Comparison of ENCODE assay signal across 8 cellular contexts in genomic region chr16:57735755-57736418, GRCh38. TPM values are rescaled to one million over a fixed set of nuclear protein-coding genes. Genes with fewer than 3 reads are reported as not detected.
A peak's percentile ranks its signal among the peaks of the same experiment; 100 is the strongest.
DNase-seq lines count a peak whose midpoint lies in the region; ATAC-seq and TF ChIP-seq lines count a peak whose summit lies in the region.

A gene with protein sequence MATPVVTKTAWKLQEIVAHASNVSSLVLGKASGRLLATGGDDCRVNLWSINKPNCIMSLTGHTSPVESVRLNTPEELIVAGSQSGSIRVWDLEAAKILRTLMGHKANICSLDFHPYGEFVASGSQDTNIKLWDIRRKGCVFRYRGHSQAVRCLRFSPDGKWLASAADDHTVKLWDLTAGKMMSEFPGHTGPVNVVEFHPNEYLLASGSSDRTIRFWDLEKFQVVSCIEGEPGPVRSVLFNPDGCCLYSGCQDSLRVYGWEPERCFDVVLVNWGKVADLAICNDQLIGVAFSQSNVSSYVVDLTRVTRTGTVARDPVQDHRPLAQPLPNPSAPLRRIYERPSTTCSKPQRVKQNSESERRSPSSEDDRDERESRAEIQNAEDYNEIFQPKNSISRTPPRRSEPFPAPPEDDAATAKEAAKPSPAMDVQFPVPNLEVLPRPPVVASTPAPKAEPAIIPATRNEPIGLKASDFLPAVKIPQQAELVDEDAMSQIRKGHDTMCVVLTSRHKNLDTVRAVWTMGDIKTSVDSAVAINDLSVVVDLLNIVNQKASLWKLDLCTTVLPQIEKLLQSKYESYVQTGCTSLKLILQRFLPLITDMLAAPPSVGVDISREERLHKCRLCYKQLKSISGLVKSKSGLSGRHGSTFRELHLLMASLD (plus strand): TSS chr16:57735770. CDS start chr16:57737244, 1,474 bp downstream.

- ATAC-seq in GM21737 (IDR thresholded peaks at IDR 0.05; ENCODE audit: unreplicated experiment) (peak; percentile 19), HG02610 (IDR thresholded peaks at IDR 0.05; ENCODE audit: unreplicated experiment) (no peak)

- peak within 1 kb of the TSS; percentile 35 for H3K27ac ChIP-seq in SU-DHL-6 (ENCODE audit: low read depth, low read length)
- H3K27ac ChIP-seq in fibroblast of lung (ENCODE audit: insufficient read depth, low read length), result peak within 1 kb of the TSS; percentile 94
- peak within 1 kb of the TSS; percentile 74 for H3K27ac ChIP-seq in neutrophil

- DNase-seq in AG09309 (ENCODE audit: low read depth), result no peak
- no peak for DNase-seq in fibroblast of lung (ENCODE audit: low read depth in 2 of 2)
- DNase-seq in NCI-H446 treated with DMSO at 0.1 percent for 48 hours (lab: John Stamatoyannopoulos, UW), result no peak
- DNase-seq in activated effector memory CD4-positive, alpha-beta T cell treated with anti-CD3 and anti-CD28 coated beads, Interleukin-2, amount 50 U/mL, for 16 hours, result no peak

- H3K27me3 ChIP-seq in SU-DHL-6 (ENCODE audit: low read length) (no peaks in the 10 kb centered on the region), fibroblast of lung (ENCODE audit: control insufficient read depth, insufficient read depth, low read length) (no peaks in the 10 kb centered on the region), neutrophil (no peaks in the 10 kb centered on the region)

- H3K4me3 ChIP-seq in AG09309 (ENCODE audit: control insufficient read depth, low read depth, low read length), result peak within 1 kb of the TSS; percentile 89
- peak within 1 kb of the TSS; percentile 97 for H3K4me3 ChIP-seq in SU-DHL-6 (ENCODE audit: insufficient read depth, low read length, poor library complexity, severe bottlenecking)
- peak within 1 kb of the TSS; percentile 86 to 90 (median 89) for H3K4me3 ChIP-seq in fibroblast of lung (replicated peaks in 1 of 4; ENCODE audit: control extremely low read depth in 1 of 4, insufficient read depth in 1 of 4, low read depth in 3 of 4, low read length in 4 of 4)
- peak within 1 kb of the TSS; percentile 90 to 100 for H3K4me3 ChIP-seq in neutrophil (ENCODE audit: low read depth in 1 of 2, low read length in 1 of 2)

- H3K4me2 ChIP-seq in SU-DHL-6 (ENCODE audit: low read depth, low read length, poor library complexity, severe bottlenecking) (peak within 1 kb of the TSS; percentile 99), fibroblast of lung (ENCODE audit: extremely low read depth, insufficient read depth, low read length) (peak within 1 kb of the TSS; percentile 99)

- peaks cover 13% of the 10 kb centered on the region for H3K4me1 ChIP-seq in fibroblast of lung (ENCODE audit: control insufficient read depth, extremely low read depth, insufficient read depth, low read length)
- peaks cover 19 to 20% of the 10 kb centered on the region in 2 experiments for H3K4me1 ChIP-seq in neutrophil (ENCODE audit: control insufficient read depth in 1 of 2, insufficient read depth in 1 of 2, low read depth in 1 of 2, low read length in 1 of 2)

- H3F3A ChIP-seq in SU-DHL-6 (ENCODE audit: insufficient read depth), result no peaks in the 10 kb centered on the region

- H3K36me3 ChIP-seq in SU-DHL-6 (ENCODE audit: low read length), result no peaks in the 10 kb centered on the region
- H3K36me3 ChIP-seq in fibroblast of lung (ENCODE audit: control insufficient read depth, insufficient read depth, low read length), result no peaks in the 10 kb centered on the region
- peaks cover 10% of the 10 kb centered on the region for H3K36me3 ChIP-seq in neutrophil

- H4K20me1 ChIP-seq in SU-DHL-6 (ENCODE audit: low read depth, low read length) (no peaks in the 10 kb centered on the region), fibroblast of lung (ENCODE audit: control insufficient read depth, extremely low read depth, insufficient read depth, low read length) (no peaks in the 10 kb centered on the region)

- no peaks in the 10 kb centered on the region for H3K79me2 ChIP-seq in SU-DHL-6 (ENCODE audit: insufficient read depth, low read length)
- peaks cover 1% of the 10 kb centered on the region for H3K79me2 ChIP-seq in fibroblast of lung (ENCODE audit: control insufficient read depth, insufficient read depth, low read length)

- peak within 1 kb of the TSS; percentile 94 for H2AFZ ChIP-seq in SU-DHL-6 (ENCODE audit: low read depth, low read length, severe bottlenecking)
- H2AFZ ChIP-seq in fibroblast of lung (ENCODE audit: low read length), result peak within 1 kb of the TSS; percentile 89

- peaks cover 8% of the 10 kb centered on the region; the same call in 1 of the 2 replicates for H3K9me3 ChIP-seq in SU-DHL-6 (ENCODE audit: insufficient read depth, low read length)
- H3K9me3 ChIP-seq in fibroblast of lung (ENCODE audit: control insufficient read depth, insufficient read depth, low read depth, low read length), result no peaks in the 10 kb centered on the region
- no peaks in the 10 kb centered on the region for H3K9me3 ChIP-seq in neutrophil

- no peaks in the 10 kb centered on the region for H3K9me2 ChIP-seq in SU-DHL-6 (replicated peaks; ENCODE audit: insufficient read depth, low read length)

- H3K9ac ChIP-seq in SU-DHL-6 (ENCODE audit: low read length) (peak within 1 kb of the TSS; percentile 97), fibroblast of lung (ENCODE audit: insufficient read depth, low read length) (peak within 1 kb of the TSS; percentile 90)

- no peak for TF ChIP-seq CTCF in AG09309 (IDR thresholded peaks at IDR 0.05; ENCODE audit: control insufficient read depth, insufficient read depth, low read depth, low read length, missing control alignments)
- no peak for TF ChIP-seq CTCF in SU-DHL-6 (IDR thresholded peaks at IDR 0.05; ENCODE audit: insufficient read depth, low read length, poor library complexity, severe bottlenecking)
- TF ChIP-seq CTCF in fibroblast of lung (conservative IDR thresholded peaks at IDR 0.05 in 1 of 2, IDR thresholded peaks at IDR 0.05 in 1 of 2; ENCODE audit: low read depth in 1 of 2, low read length in 2 of 2), result no peak
- TF ChIP-seq CTCF in neutrophil (IDR thresholded peaks at IDR 0.05), result no peak

RNA-seq across cellular contexts. Expression of the gene that starts here (rescaled TPM):
- total RNA-seq in fibroblast of lung, result 11.0 and 15.2 TPM in 2 replicates
- 6.7 and 9.5 TPM in 2 replicates for polyA plus RNA-seq in fibroblast of lung
- 10.3 and 14.8 TPM in 2 replicates for polyA plus RNA-seq in fibroblast of lung (2012)
- polyA minus RNA-seq in fibroblast of lung (ENCODE audit: low replicate concordance), result 21.2 and 28.2 TPM in 2 replicates

Comparison
In these comparisons a context has a peak if more than half of its experiments do, and no peak if none do; other contexts are left out.
1. H3K27ac ChIP-seq: peak in every context shown above with its lines; median percentile 94 in fibroblast of lung; 74 in neutrophil; 35 in SU-DHL-6.